ENCODE assay signal across 24 cellular contexts in genomic region chr1:197013234-197013633, GRCh38. TPM values are rescaled to one million over a fixed set of nuclear protein-coding genes. Genes with fewer than 3 reads are reported as not detected.
"Had no signal": no experiment of that assay in that cellular context is flagged by ENCODE, and none has a peak within 500 bp of the region (broad histone marks: within the 10 kb centered on the region; RNA-seq: fewer than 3 reads in every experiment).

No MANE protein-coding gene starts in this region.

- H3K4me1 Mint-ChIP-seq: IgD-negative memory B cell had no signal

- FAIRE-seq: K562, RCC 7860 had no signal

- H3K27ac Mint-ChIP-seq: IgD-negative memory B cell had no signal

- H3K9me3 ChIP-seq: SJSA1 had no signal

- H3K4me3 ChIP-seq: K562, SJSA1 had no signal

- H3K36me3 ChIP-seq: SJSA1 had no signal

- H3K27me3 ChIP-seq: SJSA1 had no signal

- ATAC-seq: K562 had no signal

- H3K4me1 ChIP-seq: SJSA1 had no signal

- H3K27me3 Mint-ChIP-seq: IgD-negative memory B cell had no signal

- DNase-seq: Kasumi-1, MM.1S, NCI-H1092 treated with DMSO at 0.1 percent for 48 hours, NCI-H1417, NCI-H1436 treated with DMSO at 0.1 percent for 48 hours, NCI-H1694, NCI-H187 treated with DMSO at 0.1 percent for 48 hours, NCI-H2029 treated with DMSO at 0.1 percent for 48 hours, NCI-H2171 treated with DMSO at 0.1 percent for 48 hours, NCI-H345, NCI-H446 treated with DMSO at 0.1 percent for 48 hours, NCI-H510A treated with DMSO at 0.1 percent for 48 hours, NCI-H526, Right ventricle myocardium superior, RPMI8226, SIG-M5, T-helper 1 cell had no signal

- H3K4me2 ChIP-seq: KMS-11 had no signal

- H3K27ac ChIP-seq: KMS-11, SJSA1 had no signal

- H3K4me3 Mint-ChIP-seq: IgD-negative memory B cell had no signal

- H3K36me3 Mint-ChIP-seq: IgD-negative memory B cell had no signal

- H3K9ac ChIP-seq: KMS-11 had no signal

RNA-seq across cellular contexts. Expression of gene CFHR5, which starts 35.9 kb away (rescaled TPM):
- total RNA-seq: HT1080, K562, M059J, Right ventricle myocardium superior, SJSA1 had no signal
- polyA plus RNA-seq: IgD-negative memory B cell, K562 had no signal

RNA-seq across cellular contexts. Expression of gene F13B, which starts 53.8 kb away (rescaled TPM):
- total RNA-seq: HT1080, K562, M059J, Right ventricle myocardium superior, SJSA1 had no signal
- polyA plus RNA-seq: IgD-negative memory B cell, K562 had no signal
